In genomic region chr4:81471361-81472248, GRCh38 we compare ENCODE assay signal across 8 cellular contexts. TPM values are rescaled to one million over a fixed set of nuclear protein-coding genes. Genes with fewer than 3 reads are reported as not detected.
DNase-seq lines count a peak whose midpoint lies in the region; ATAC-seq, FAIRE-seq and TF ChIP-seq lines count a peak whose summit lies in the region.

RASGEF1B (minus strand) TSS chr4:81471907; CDS start chr4:81459508, 12,399 bp downstream.

- CTCF ChIA-PET in Panc1 (lab: Charles Lee) = interaction anchor here (0.7 kb wide), 1 partner anchor 724 kb away, joined by 3 read pairs; no protein-coding TSS in a partner anchor

- no peak within 1 kb of the TSS for H3K27ac ChIP-seq in Panc1 (ENCODE audit: low read length)
- peak within 1 kb of the TSS; percentile 91 to 97 (median 96) for H3K27ac ChIP-seq in esophagus squamous epithelium
- peak within 1 kb of the TSS; percentile 96 for H3K27ac ChIP-seq in muscle layer of duodenum (ENCODE audit: low read length)

- peaks cover 3% of the 10 kb centered on the region; the same call in 1 of the 2 replicates for H3K4me1 ChIP-seq in Panc1 (ENCODE audit: control insufficient read depth, insufficient read depth, low read length)
- peaks cover 15 to 72% (median 21%) of the 10 kb centered on the region in 3 donors for H3K4me1 ChIP-seq in esophagus squamous epithelium
- H3K4me1 ChIP-seq in muscle layer of duodenum (ENCODE audit: control insufficient read depth in 1 of 2, insufficient read depth in 2 of 2, low read length in 2 of 2) = peaks cover 7 to 30% of the 10 kb centered on the region in 2 donors

- H3K36me3 ChIP-seq in Panc1 (ENCODE audit: control insufficient read depth, insufficient read depth, low read length) (no peaks in the 10 kb centered on the region), esophagus squamous epithelium (no peaks in the 10 kb centered on the region), muscle layer of duodenum (ENCODE audit: control insufficient read depth in 1 of 2, insufficient read depth in 2 of 2, low read length in 2 of 2) (no peaks in the 10 kb centered on the region)

- DNase-seq in D721Med (ENCODE audit: insufficient read length, low spot score) (peak; percentile 72), KBM-7 (peak; percentile 64), Panc1 (ENCODE audit: low read depth, low spot score) (no peak), esophagus squamous epithelium (lab: John Stamatoyannopoulos, UW) (peak; percentile 65)
- DNase-seq in activated T-cell treated with anti-CD3 and anti-CD28 coated beads, Interleukin-2, amount 50 U/mL, for 48 hours = peak; percentile 93 to 97
- peak; percentile 85 for DNase-seq in stimulated activated CD8-positive, alpha-beta memory T cell treated with anti-CD3 and anti-CD28 coated beads, Interleukin-7, amount 100 ng/mL, for 24 hours (ENCODE audit: low read depth)

- H3K4me3 ChIP-seq in Panc1 (ENCODE audit: low read depth in 2 of 2, low read length in 2 of 2) = peak within 1 kb of the TSS; percentile 34 to 50
- peak within 1 kb of the TSS; percentile 75 to 89 (median 85) for H3K4me3 ChIP-seq in esophagus squamous epithelium
- peak within 1 kb of the TSS; percentile 93 to 96 for H3K4me3 ChIP-seq in muscle layer of duodenum (ENCODE audit: low read depth in 1 of 2, low read length in 2 of 2)

- POLR2A ChIA-PET in Panc1 (lab: Charles Lee) = no interaction called here

- no TSS peak for BruUV-seq in Panc1 (replicated peaks; lab: Mats Ljungman, UMichigan)

- FAIRE-seq in D721Med (lab: Jason Lieb, UNC) = no peak

- 0 to 2% methylated on average over 12 to 27 of the region's 87 CpGs for whole genome bisulfite sequencing in esophagus squamous epithelium, 2 donors

- TF ChIP-seq CTCF in D721Med (IDR thresholded peaks at IDR 0.05; ENCODE audit: insufficient read depth, missing control alignments) (no peak), Panc1 (IDR thresholded peaks at IDR 0.05) (no peak), esophagus squamous epithelium (IDR thresholded peaks at IDR 0.05) (peak in 2 of 6 experiments; percentile 3 to 10)

- H3K27me3 ChIP-seq in Panc1 (ENCODE audit: control insufficient read depth, insufficient read depth, low read length) = peaks cover 20% of the 10 kb centered on the region
- no peaks in the 10 kb centered on the region for H3K27me3 ChIP-seq in esophagus squamous epithelium
- H3K27me3 ChIP-seq in muscle layer of duodenum (ENCODE audit: low read depth, low read length) = no peaks in the 10 kb centered on the region

- intact Hi-C loops in Panc1 (cut with micrococcal nuclease; ENCODE audit: unreplicated experiment) (no loop called here), esophagus squamous epithelium (cut with DNase I) (no loop called here)

- in situ Hi-C loops in KBM-7 (cut with MboI; ENCODE audit: low pct_unique_long_range_greater_than_20kb, low sequenced_read_pairs) (loop anchor here (25.0 kb wide), 1 partner anchor 366 kb away; no protein-coding TSS in a partner anchor), Panc1 (cut with HindIII; ENCODE audit: low pct_unique_long_range_greater_than_20kb, low sequenced_read_pairs) (no loop called here)

- ATAC-seq in GM21619 (IDR thresholded peaks at IDR 0.05; ENCODE audit: unreplicated experiment) (peak; percentile 94), Panc1 (peak; percentile 89)

- TF ChIP-seq POLR2A in esophagus squamous epithelium (IDR thresholded peaks at IDR 0.05) = peak in 3 of 4 donors; percentile 8 to 91 (median 82)

- H3K9me3 ChIP-seq in Panc1 (ENCODE audit: control insufficient read depth, insufficient read depth, low read depth, low read length) = no peaks in the 10 kb centered on the region
- H3K9me3 ChIP-seq in esophagus squamous epithelium = no peaks in the 10 kb centered on the region
- no peaks in the 10 kb centered on the region for H3K9me3 ChIP-seq in muscle layer of duodenum (ENCODE audit: control insufficient read depth in 1 of 2, low read length in 2 of 2)

RNA-seq across cellular contexts. Expression of gene RASGEF1B, which starts in this region (rescaled TPM):
- not detected for total RNA-seq in Panc1 (2021; ENCODE audit: unreplicated experiment)
- polyA plus RNA-seq in Panc1 (2012; ENCODE audit: insufficient read length) = not detected
- total RNA-seq in esophagus squamous epithelium = 10 to 100 TPM in 3 of 4 donors, 1 to 10 TPM in 1; 9.1 to 18.9 (median 13.9) TPM

Comparison
In these comparisons a context has a peak if more than half of its experiments do, and no peak if none do; other contexts are left out.
1. Peak in ATAC-seq and H3K4me3 ChIP-seq in Panc1; RNA of the gene not detected or under 1 TPM.
2. H3K4me3 ChIP-seq: peak in every context shown above with its lines; median percentile 94 in muscle layer of duodenum; 85 in esophagus squamous epithelium; 42 in Panc1.